34 cellular contexts compared by ENCODE assay signal in genomic region chr19:17565611-17566010, GRCh38. TPM values are rescaled to one million over a fixed set of nuclear protein-coding genes. Genes with fewer than 3 reads are reported as not detected.
DNase-seq lines count a peak whose midpoint lies in the region; ATAC-seq and TF ChIP-seq lines count a peak whose summit lies in the region.
"Had no signal": no experiment of that assay in that cellular context is flagged by ENCODE, and none has a peak within 500 bp of the region (broad histone marks: within the 10 kb centered on the region; RNA-seq: fewer than 3 reads in every experiment).

No MANE protein-coding gene starts in this region.

- intact Hi-C loops in heart left ventricle (cut with DNase I) = loop anchor here in 1 of 10 donors (10.0 kb wide), 1 partner anchor 51 kb away; the partner anchor contains the start of gene PGLS

- peak overlapping the region in 9 of 12 donors; percentile 10 to 54 (median 30) for H3K27ac ChIP-seq in heart left ventricle
- H3K27ac ChIP-seq: adrenal gland, coronary artery, prostate gland, thoracic aorta, vagina, WERI-Rb-1 had no signal

- no peak overlapping the region for H3K4me3 ChIP-seq in adipocyte (ENCODE audit: low read length)
- H3K4me3 ChIP-seq in heart left ventricle = no peak overlapping the region
- H3K4me3 ChIP-seq: adrenal gland, coronary artery, gastrocnemius medialis, MG63, prostate gland, skin epidermis, thoracic aorta, vagina had no signal

- 39 to 46% (median 43%) methylated on average over 3 of the region's 3 CpGs for WGBS in heart left ventricle, 4 donors

- no peak for TF ChIP-seq CTCF in HFFc6 (IDR thresholded peaks at IDR 0.05)
- no peak for TF ChIP-seq CTCF in heart left ventricle (IDR thresholded peaks at IDR 0.05)

- peaks cover under 1% of the 10 kb centered on the region; the same call in 1 of the 2 replicates for H3K4me1 Mint-ChIP-seq in HFFc6 (ENCODE audit: low read depth)
- H3K4me1 Mint-ChIP-seq: activated CD4-positive, alpha-beta T cell treated with anti-CD3 and anti-CD28 coated beads, Interleukin-2, amount 10 ng/mL, durations not matched to agents 24 days and 14 days had no signal

- H3K9ac ChIP-seq in adipocyte (ENCODE audit: low read length) = no peak overlapping the region

- no peaks in the 10 kb centered on the region for H3K9me3 Mint-ChIP-seq in HFFc6
- H3K9me3 Mint-ChIP-seq: activated CD4-positive, alpha-beta T cell treated with anti-CD3 and anti-CD28 coated beads, Interleukin-2, amount 10 ng/mL, durations not matched to agents 24 days and 14 days; activated T-cell treated with anti-CD3 and anti-CD28 coated beads, Interleukin-2, amount 50 U/mL, for 24 hours; CD4-positive, alpha-beta memory T cell; immature natural killer cell; stimulated activated naive CD8-positive, alpha-beta T cell treated with anti-CD3 and anti-CD28 coated beads, Interleukin-15, Interleukin-2, amounts not matched to agents 100 ng/mL and 50 ng/mL, for 24 hours had no signal

- DNase-seq in HFFc6 = peak; percentile 10
- peak; percentile 45 for DNase-seq in adipocyte (ENCODE audit: low read depth)
- DNase-seq in heart left ventricle = no peak
- DNase-seq in renal cortical epithelial cell (ENCODE audit: low read depth) = peak; percentile 61
- no peak for DNase-seq in erythroblast (lab: John Stamatoyannopoulos, UW)
- DNase-seq in SKM-1 (lab: John Stamatoyannopoulos, UW; ENCODE audit: unreplicated experiment) = no peak
- no peak for DNase-seq in AG20443 (ENCODE audit: low spot score)
- DNase-seq in DMS79 treated with DMSO at 0.1 percent for 48 hours (lab: John Stamatoyannopoulos, UW) = no peak
- DNase-seq: activated CD4-positive, alpha-beta T cell treated with anti-CD3 and anti-CD28 coated beads, Interleukin-2, amount 10 ng/mL, durations not matched to agents 24 days and 14 days; activated naive CD4-positive, alpha-beta T cell; activated T-cell treated with anti-CD3 and anti-CD28 coated beads, Interleukin-2, amount 50 U/mL, for 24 hours; adrenal gland; CD4-positive, alpha-beta memory T cell; DMS153; gastrocnemius medialis; H7; hypothalamus; immature natural killer cell; KBM-7; MG63; NCI-H1105 treated with DMSO at 0.1 percent for 48 hours; NCI-H2029 treated with DMSO at 0.1 percent for 48 hours; NCI-H345; NCI-H748 treated with DMSO at 0.1 percent for 48 hours; T-helper 9 cell; WERI-Rb-1 had no signal

- peak in 3 of 4 donors; percentile 40 to 66 (median 53) for ATAC-seq in heart left ventricle
- ATAC-seq: esophagus mucosa, gastrocnemius medialis, left lobe of liver had no signal

- H3K27me3 Mint-ChIP-seq in HFFc6 (ENCODE audit: insufficient read depth) = peaks cover 4% of the 10 kb centered on the region; the same call in 1 of the 2 replicates
- H3K27me3 Mint-ChIP-seq: activated CD4-positive, alpha-beta T cell treated with anti-CD3 and anti-CD28 coated beads, Interleukin-2, amount 10 ng/mL, durations not matched to agents 24 days and 14 days; activated T-cell treated with anti-CD3 and anti-CD28 coated beads, Interleukin-2, amount 50 U/mL, for 24 hours; CD4-positive, alpha-beta memory T cell; stimulated activated naive CD8-positive, alpha-beta T cell treated with anti-CD3 and anti-CD28 coated beads, Interleukin-15, Interleukin-2, amounts not matched to agents 100 ng/mL and 50 ng/mL, for 24 hours had no signal

- H3K36me3 ChIP-seq in adipocyte (ENCODE audit: control insufficient read depth, insufficient read depth, low read length, severe bottlenecking) (peaks cover 68% of the 10 kb centered on the region), heart left ventricle (peaks cover 0 to 99% (median 85%) of the 10 kb centered on the region in 9 donors)

- H3K4me1 ChIP-seq in adipocyte (ENCODE audit: control insufficient read depth, insufficient read depth, low read length) = no peaks in the 10 kb centered on the region
- peaks cover 0 to 33% (median 16%) of the 10 kb centered on the region in 12 donors for H3K4me1 ChIP-seq in heart left ventricle
- H3K4me1 ChIP-seq: adrenal gland, prostate gland, vagina had no signal

- H3K36me3 Mint-ChIP-seq in HFFc6 (ENCODE audit: low read depth) = peaks cover 5% of the 10 kb centered on the region

- H3K9me3 ChIP-seq in adipocyte (ENCODE audit: control insufficient read depth, low read length) (no peaks in the 10 kb centered on the region), heart left ventricle (no peaks in the 10 kb centered on the region)
- H3K9me3 ChIP-seq: adrenal gland, gastrocnemius medialis, MG63, prostate gland, thoracic aorta, vagina had no signal

- TF ChIP-seq POLR2A in heart left ventricle (IDR thresholded peaks at IDR 0.05) (no peak), erythroblast (IDR thresholded peaks at IDR 0.05; ENCODE audit: low read length) (no peak)

- no peak overlapping the region for H3K4me3 Mint-ChIP-seq in HFFc6
- H3K4me3 Mint-ChIP-seq: activated CD4-positive, alpha-beta T cell treated with anti-CD3 and anti-CD28 coated beads, Interleukin-2, amount 10 ng/mL, durations not matched to agents 24 days and 14 days; activated T-cell treated with anti-CD3 and anti-CD28 coated beads, Interleukin-2, amount 50 U/mL, for 24 hours; CD4-positive, alpha-beta memory T cell; immature natural killer cell; stimulated activated naive CD8-positive, alpha-beta T cell treated with anti-CD3 and anti-CD28 coated beads, Interleukin-15, Interleukin-2, amounts not matched to agents 100 ng/mL and 50 ng/mL, for 24 hours had no signal

- H3K27ac Mint-ChIP-seq in HFFc6 = peak overlapping the region; percentile 29; the same call in 1 of the 2 replicates
- H3K27ac Mint-ChIP-seq: activated CD4-positive, alpha-beta T cell treated with anti-CD3 and anti-CD28 coated beads, Interleukin-2, amount 10 ng/mL, durations not matched to agents 24 days and 14 days; activated T-cell treated with anti-CD3 and anti-CD28 coated beads, Interleukin-2, amount 50 U/mL, for 24 hours; immature natural killer cell; stimulated activated naive CD8-positive, alpha-beta T cell treated with anti-CD3 and anti-CD28 coated beads, Interleukin-15, Interleukin-2, amounts not matched to agents 100 ng/mL and 50 ng/mL, for 24 hours had no signal

- H3K27me3 ChIP-seq in adipocyte (replicated peaks; ENCODE audit: control insufficient read depth, insufficient read depth, low read length) = no peaks in the 10 kb centered on the region
- no peaks in the 10 kb centered on the region for H3K27me3 ChIP-seq in heart left ventricle
- H3K27me3 ChIP-seq: adrenal gland, gastrocnemius medialis, MG63, vagina had no signal

RNA-seq across cellular contexts. Expression of gene COLGALT1, which starts 10.2 kb away (rescaled TPM):
- 100 to 1,000 TPM; 102 to 115 (median 106) TPM for total RNA-seq in HFFc6 (2021; fragmentation: NEBNext Ultra II Directional; extraction: Animal tissue kit (Norgen Biotek cat#: 25700))
- total RNA-seq in heart left ventricle (100 to 1,000 TPM in 1 of 9 donors, 10 to 100 TPM in 8; 23.7 to 117 (median 32.6) TPM), renal cortical epithelial cell (53.9 and 75.0 TPM in 2 replicates)
- 10 to 100 TPM; 16.1 to 49.8 TPM for polyA plus RNA-seq in heart left ventricle

RNA-seq across cellular contexts. Expression of gene PGLS, which starts 54.2 kb away (rescaled TPM):
- total RNA-seq in HFFc6 (2021; fragmentation: NEBNext Ultra II Directional; extraction: Animal tissue kit (Norgen Biotek cat#: 25700)) = 100 to 1,000 TPM in 1 of 6 experiments, 10 to 100 TPM in 5; 90.6 to 101 (median 95.2) TPM
- total RNA-seq in heart left ventricle = 10 to 100 TPM; 15.5 to 57.1 (median 27.0) TPM
- 10 to 100 TPM; 28.8 to 45.9 TPM for polyA plus RNA-seq in heart left ventricle
- total RNA-seq in renal cortical epithelial cell = 53.2 and 63.9 TPM in 2 replicates

Comparison
In these comparisons a context has a peak if more than half of its experiments do, and no peak if none do; other contexts are left out.
1. DNase-seq: peak in HFFc6 (single experiment), adipocyte (single experiment) and renal cortical epithelial cell (single experiment); none in heart left ventricle (0 of 5), erythroblast (0 of 2), SKM-1 (single experiment), AG20443 (single experiment) and DMS79 treated with DMSO at 0.1 percent for 48 hours (single experiment).